In genomic region chr5:33579789-33580188, GRCh38 we compare ENCODE assay signal across 15 cellular contexts.
A peak's percentile ranks its signal among the peaks of the same experiment; 100 is the strongest.
DNase-seq lines count a peak whose midpoint lies in the region; ATAC-seq and TF ChIP-seq lines count a peak whose summit lies in the region.
"Had no signal": no experiment of that assay in that cellular context is flagged by ENCODE, and none has a peak within 500 bp of the region (broad histone marks: within the 10 kb centered on the region; RNA-seq: fewer than 3 reads in every experiment).

No MANE protein-coding gene starts in this region.

- H3K9me3 Mint-ChIP-seq in GM23338, result no peaks in the 10 kb centered on the region
- H3K9me3 Mint-ChIP-seq: CD8-positive, alpha-beta T cell had no signal

- H2AFZ ChIP-seq in GM23338 (no peak overlapping the region), Karpas-422 (ENCODE audit: low read length) (no peak overlapping the region)
- H2AFZ ChIP-seq: GM23248 had no signal

- H3K27me3 ChIP-seq in GM23338 (ENCODE audit: insufficient read depth) (no peaks in the 10 kb centered on the region), Karpas-422 (ENCODE audit: low read length) (no peaks in the 10 kb centered on the region; the same call in 1 of the 2 replicates), brain microvascular endothelial cell (replicated peaks) (no peaks in the 10 kb centered on the region)
- H3K27me3 ChIP-seq: BLaER1 had no signal

- no peak for ATAC-seq in GM23338
- no peak for ATAC-seq in HG02885 (IDR thresholded peaks at IDR 0.05; ENCODE audit: poor library complexity, unreplicated experiment)
- ATAC-seq: CD8-positive, alpha-beta T cell had no signal

- H3K9me3 ChIP-seq in Karpas-422 (ENCODE audit: low read length), result no peaks in the 10 kb centered on the region

- H3K4me2 ChIP-seq in GM23338 (no peak overlapping the region), Karpas-422 (ENCODE audit: low read depth, low read length, poor library complexity, severe bottlenecking) (no peak overlapping the region)
- H3K4me2 ChIP-seq: BLaER1 had no signal

- H4K20me1 ChIP-seq in GM23338 (replicated peaks; ENCODE audit: insufficient read depth), result no peaks in the 10 kb centered on the region
- no peaks in the 10 kb centered on the region for H4K20me1 ChIP-seq in Karpas-422 (ENCODE audit: insufficient read depth, low read depth, low read length)
- H4K20me1 ChIP-seq: BLaER1 had no signal

- DNase-seq in GM23338 (ENCODE audit: low spot score) (no peak), Karpas-422 (peak; percentile 11), brain microvascular endothelial cell (no peak), fibroblast of villous mesenchyme (ENCODE audit: low read depth) (no peak), substantia nigra (lab: John Stamatoyannopoulos, UW) (no peak), NCI-H2227 (lab: John Stamatoyannopoulos, UW; ENCODE audit: unreplicated experiment) (no peak)
- DNase-seq: Calu3; CD8-positive, alpha-beta T cell; DMS79 treated with DMSO at 0.1 percent for 48 hours; GF-D8; GM23248; IMR-90; KG1 had no signal

- H3K27me3 Mint-ChIP-seq in GM23338 (ENCODE audit: insufficient read depth, low read depth, poor library complexity), result peaks cover 2% of the 10 kb centered on the region

- H3K27ac Mint-ChIP-seq in GM23338, result no peak overlapping the region
- H3K27ac Mint-ChIP-seq: CD8-positive, alpha-beta T cell had no signal

- no peaks in the 10 kb centered on the region for H3F3A ChIP-seq in GM23338 (replicated peaks; ENCODE audit: low read depth)

- H3K27ac ChIP-seq in GM23338 (ENCODE audit: low read depth) (no peak overlapping the region), Karpas-422 (ENCODE audit: low read length) (no peak overlapping the region), brain microvascular endothelial cell (no peak overlapping the region), substantia nigra (ENCODE audit: low read depth, low read length, poor library complexity, severe bottlenecking) (no peak overlapping the region)
- H3K27ac ChIP-seq: BLaER1, GM23248 had no signal

- H3K9me2 ChIP-seq in GM23338 (ENCODE audit: insufficient read depth) (no peaks in the 10 kb centered on the region; the same call in 1 of the 2 replicates), Karpas-422 (replicated peaks; ENCODE audit: insufficient read depth, low read length) (peaks cover 2% of the 10 kb centered on the region; the same call in 1 of the 2 replicates)

- H3K36me3 ChIP-seq in GM23338 (ENCODE audit: insufficient read depth) (no peaks in the 10 kb centered on the region), Karpas-422 (ENCODE audit: insufficient read depth, low read length) (no peaks in the 10 kb centered on the region), brain microvascular endothelial cell (replicated peaks) (peaks cover 83% of the 10 kb centered on the region)
- H3K36me3 ChIP-seq: BLaER1 had no signal

- no peak overlapping the region for H3K4me3 Mint-ChIP-seq in GM23338
- H3K4me3 Mint-ChIP-seq: CD8-positive, alpha-beta T cell had no signal

- no peak overlapping the region for H3K9ac ChIP-seq in Karpas-422 (ENCODE audit: low read length)
- H3K9ac ChIP-seq: BLaER1, GM23248 had no signal

- no peaks in the 10 kb centered on the region for H3K4me1 Mint-ChIP-seq in GM23338

- no peaks in the 10 kb centered on the region for H3K79me2 ChIP-seq in GM23338 (replicated peaks; ENCODE audit: insufficient read depth)
- no peaks in the 10 kb centered on the region for H3K79me2 ChIP-seq in Karpas-422 (ENCODE audit: low read length)

- TF ChIP-seq CTCF in GM23338 (conservative IDR thresholded peaks at IDR 0.05; ENCODE audit: low read depth in 2 of 2) (peak; percentile 19; a peak in 2 of 4 replicates), brain microvascular endothelial cell (IDR thresholded peaks at IDR 0.05; ENCODE audit: low read depth, low read length, missing control alignments) (peak; percentile 18), fibroblast of villous mesenchyme (IDR thresholded peaks at IDR 0.05; ENCODE audit: insufficient read depth, low read depth, low read length) (peak; percentile 12)

- in situ Hi-C loops in brain microvascular endothelial cell (cut with HindIII; ENCODE audit: low pct_ligation_motif_present, low sequenced_read_pairs), result no loop called here

- H3K4me3 ChIP-seq in GM23338, result no peak overlapping the region
- no peak overlapping the region for H3K4me3 ChIP-seq in Karpas-422 (ENCODE audit: low read length)
- no peak overlapping the region for H3K4me3 ChIP-seq in brain microvascular endothelial cell (ENCODE audit: low read depth, low read length)
- H3K4me3 ChIP-seq in fibroblast of villous mesenchyme (ENCODE audit: low read depth, low read length), result no peak overlapping the region
- H3K4me3 ChIP-seq: BLaER1, GM23248 had no signal

- H3K4me1 ChIP-seq in GM23338 (ENCODE audit: insufficient read depth) (no peaks in the 10 kb centered on the region), Karpas-422 (ENCODE audit: low read length) (no peaks in the 10 kb centered on the region)
- H3K4me1 ChIP-seq: BLaER1 had no signal

- 0 out of 3 replicates have a peak, but pooled peaks cover 5% of the 10 kb centered on the region for H3K36me3 Mint-ChIP-seq in GM23338 (ENCODE audit: low read depth)
- H3K36me3 Mint-ChIP-seq: CD8-positive, alpha-beta T cell had no signal

TF ChIP-seq in GM23338, 12 proteins besides CTCF, POLR2A, EP300 and RAD21 (continues in another document):
- TF ChIP-seq EZH2phosphoT487 (IDR thresholded peaks at IDR 0.05; ENCODE audit: unreplicated experiment) (no peak), NANOG (IDR thresholded peaks at IDR 0.05; ENCODE audit: borderline replicate concordance) (no peak), POLR2AphosphoS5 (IDR thresholded peaks at IDR 0.05; ENCODE audit: low read depth) (no peak), JUNB (IDR thresholded peaks at IDR 0.05; ENCODE audit: unreplicated experiment) (no peak), ZNF462 (CRISPR knock-in tag; IDR thresholded peaks at IDR 0.05) (no peak), EZH2 (IDR thresholded peaks at IDR 0.05; ENCODE audit: low read depth, unreplicated experiment) (no peak), CREB1 (CRISPR knock-in tag; IDR thresholded peaks at IDR 0.05; ENCODE audit: low read depth) (no peak)
